ENCODE assay signal across 10 cellular contexts in the genomic region with DNA sequence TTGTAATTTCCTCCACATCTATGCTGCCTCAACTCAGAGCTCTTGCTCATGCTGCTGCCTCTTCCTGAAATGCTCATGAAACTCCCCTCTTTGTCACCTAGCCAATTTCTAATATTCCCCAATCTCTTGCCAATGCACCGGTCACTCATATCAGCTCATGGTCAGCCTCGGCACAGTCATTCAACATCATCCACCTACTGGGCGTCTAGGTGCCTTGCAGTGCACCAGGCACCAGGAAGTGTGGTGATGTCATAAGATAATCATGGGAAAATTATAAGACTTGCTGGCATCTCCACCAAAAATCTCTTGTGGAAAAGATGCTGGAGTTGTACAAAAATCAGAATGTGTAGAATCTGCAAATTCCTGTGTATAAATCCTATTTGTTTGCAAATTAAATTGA. TPM values are rescaled to one million over a fixed set of nuclear protein-coding genes. Genes with fewer than 3 reads are reported as not detected.
A peak's percentile ranks its signal among the peaks of the same experiment; 100 is the strongest.
DNase-seq lines count a peak whose midpoint lies in the region; FAIRE-seq and TF ChIP-seq lines count a peak whose summit lies in the region.
"Had no signal": no experiment of that assay in that cellular context is flagged by ENCODE, and none has a peak within 500 bp of the region (broad histone marks: within the 10 kb centered on the region; RNA-seq: fewer than 3 reads in every experiment).

No MANE protein-coding gene starts in this region.

- TF ChIP-seq CTCF in GM12872 (IDR thresholded peaks at IDR 0.05; ENCODE audit: insufficient read depth, low read depth, low read length) (0 out of 3 replicates have a peak, but pooled peaks have one; percentile 7), epithelial cell of proximal tubule (conservative IDR thresholded peaks at IDR 0.05; ENCODE audit: low read depth, low read length) (peak; percentile 59), retinal pigment epithelial cell (conservative IDR thresholded peaks at IDR 0.05; ENCODE audit: low read depth, low read length) (peak; percentile 66)

- H3K4me3 ChIP-seq in epithelial cell of proximal tubule (ENCODE audit: low read depth, low read length), result no peak overlapping the region
- no peak overlapping the region for H3K4me3 ChIP-seq in retinal pigment epithelial cell (ENCODE audit: low read length)
- H3K4me3 ChIP-seq: thyroid gland had no signal

- DNase-seq in RPMI7951 (ENCODE audit: low read depth), result peak; percentile 75
- peak; percentile 64 for DNase-seq in epithelial cell of proximal tubule (ENCODE audit: low read depth)
- peak; percentile 89 for DNase-seq in retinal pigment epithelial cell (ENCODE audit: low read depth)
- DNase-seq in Kasumi-1 (lab: John Stamatoyannopoulos, UW), result no peak
- DNase-seq in GF-D8 (lab: John Stamatoyannopoulos, UW), result no peak
- DNase-seq in frontal cortex (ENCODE audit: low spot score in 2 of 2), result no peak
- DNase-seq in DMS79 treated with DMSO at 0.1 percent for 48 hours (lab: John Stamatoyannopoulos, UW), result no peak
- DNase-seq: activated CD4-positive, alpha-beta T cell treated with anti-CD3 and anti-CD28 coated beads for 4 hours; thyroid gland had no signal

- FAIRE-seq in frontal cortex (lab: Jason Lieb, UNC), result no peak

RNA-seq across cellular contexts. Expression of a gene that starts 52.6 kb away (rescaled TPM):
- total RNA-seq in RPMI7951 (2014; rRNA removed; shearing (Covaris generic)), result 7.0 and 8.8 TPM in 2 replicates
- total RNA-seq in epithelial cell of proximal tubule, result 1.7 and 2.1 TPM in 2 replicates
- total RNA-seq in frontal cortex, result 33.0 TPM

Comparison
In these comparisons a context has a peak if more than half of its experiments do, and no peak if none do; other contexts are left out.
1. CTCF ChIP-seq: peak in every context shown above with its lines; median percentile 66 in retinal pigment epithelial cell; 59 in epithelial cell of proximal tubule; 7 in GM12872.
2. DNase-seq: peak in RPMI7951 (single experiment), epithelial cell of proximal tubule (single experiment) and retinal pigment epithelial cell (single experiment); none in Kasumi-1 (0 of 2), GF-D8 (single experiment), frontal cortex (0 of 2) and DMS79 treated with DMSO at 0.1 percent for 48 hours (single experiment).